8 cellular contexts compared by ENCODE assay signal in the genomic region with DNA sequence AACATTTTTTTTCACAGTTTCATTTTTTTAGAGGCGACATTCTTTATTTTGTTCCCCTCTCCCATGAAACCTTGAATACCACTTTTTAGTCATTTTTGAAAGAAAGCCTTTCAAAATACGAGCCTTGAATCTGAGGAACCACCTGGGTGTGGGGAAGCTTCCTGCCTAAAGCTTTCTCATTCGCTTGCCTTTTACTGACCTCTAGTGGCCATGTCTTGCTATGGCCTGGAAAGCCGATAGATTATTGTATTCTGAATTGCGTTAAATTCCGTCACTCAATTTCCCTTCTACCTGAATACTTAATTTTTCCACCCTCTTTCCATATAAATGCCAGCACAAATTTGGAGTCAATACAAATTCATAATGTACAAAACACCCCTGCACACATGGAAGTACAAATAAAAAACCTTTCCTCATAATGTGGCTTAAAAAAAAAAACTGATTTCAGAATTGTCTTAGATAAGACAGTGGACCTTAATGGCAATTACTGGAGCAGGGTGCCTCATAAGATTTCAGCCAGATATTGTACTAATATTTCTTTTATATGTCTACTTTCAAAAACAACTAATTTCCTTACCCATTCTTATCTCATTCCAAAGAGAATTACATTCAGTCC.
DNase-seq lines count a peak whose midpoint lies in the region; ATAC-seq and TF ChIP-seq lines count a peak whose summit lies in the region.

No MANE protein-coding gene starts in this region.

- H3K4me1 ChIP-seq in esophagus muscularis mucosa (peaks cover 0 to 4% (median 0%) of the 10 kb centered on the region in 4 donors), thoracic aorta (ENCODE audit: control insufficient read depth in 1 of 2, low read depth in 2 of 2) (no peaks in the 10 kb centered on the region)

- no peaks in the 10 kb centered on the region for H3K27me3 Mint-ChIP-seq in Calu3 (ENCODE audit: unreplicated experiment)
- H3K27me3 Mint-ChIP-seq in naive thymus-derived CD8-positive, alpha-beta T cell, result peaks cover 10 to 27% (median 13%) of the 10 kb centered on the region in 5 donors

- H3K36me3 ChIP-seq in esophagus muscularis mucosa (no peaks in the 10 kb centered on the region), thoracic aorta (no peaks in the 10 kb centered on the region)

- H3K9me3 ChIP-seq in esophagus muscularis mucosa, result no peaks in the 10 kb centered on the region
- H3K9me3 ChIP-seq in thoracic aorta, result no peaks in the 10 kb centered on the region

- BruUV-seq in Calu3 (replicated peaks; lab: Mats Ljungman, UMichigan), result no TSS peak

- intact Hi-C loops in Calu3 (cut with micrococcal nuclease; ENCODE audit: unreplicated experiment) (loop anchor here (1.0 to 10.0 kb wide), 3 partner anchors 203 to 640 kb away; no protein-coding TSS in a partner anchor), esophagus muscularis mucosa (cut with DNase I) (loop anchor here (5.0 kb wide), 1 partner anchor 240 kb away; no protein-coding TSS in a partner anchor)

- peak; percentile 40 for TF ChIP-seq CTCF in Calu3 (IDR thresholded peaks at IDR 0.05; ENCODE audit: unreplicated experiment)
- TF ChIP-seq CTCF in esophagus muscularis mucosa (IDR thresholded peaks at IDR 0.05), result peak; percentile 75 to 94 (median 83)
- TF ChIP-seq CTCF in thoracic aorta (IDR thresholded peaks at IDR 0.05), result peak; percentile 73

- no peak for TF ChIP-seq EP300 in esophagus muscularis mucosa (IDR thresholded peaks at IDR 0.05)

- no peaks in the 10 kb centered on the region for H3K36me3 Mint-ChIP-seq in Calu3 (ENCODE audit: insufficient read depth, unreplicated experiment)
- H3K36me3 Mint-ChIP-seq in naive thymus-derived CD8-positive, alpha-beta T cell, result no peaks in the 10 kb centered on the region

- peaks cover 0 to 11% (median 0%) of the 10 kb centered on the region in 4 donors for H3K27me3 ChIP-seq in esophagus muscularis mucosa
- no peaks in the 10 kb centered on the region for H3K27me3 ChIP-seq in thoracic aorta (replicated peaks; ENCODE audit: insufficient read depth)

- H3K27ac ChIP-seq in esophagus muscularis mucosa (replicated peaks in 1 of 4) (no peak overlapping the region), thoracic aorta (no peak overlapping the region)

- peak; percentile 98 for ATAC-seq in GM19328 (IDR thresholded peaks at IDR 0.05; ENCODE audit: unreplicated experiment)
- peak; percentile 97 for ATAC-seq in HG03342 (IDR thresholded peaks at IDR 0.05; ENCODE audit: unreplicated experiment)
- ATAC-seq in naive thymus-derived CD8-positive, alpha-beta T cell, result peak; percentile 62 to 67
- ATAC-seq in thoracic aorta (ENCODE audit: insufficient number of reproducible peaks, low FRiP score, low read depth), result peak; percentile 60

- peaks cover 2% of the 10 kb centered on the region for H3K9me3 Mint-ChIP-seq in Calu3 (ENCODE audit: low read depth, unreplicated experiment)
- H3K9me3 Mint-ChIP-seq in naive thymus-derived CD8-positive, alpha-beta T cell, result peaks cover 0 to 1% (median 0%) of the 10 kb centered on the region in 9 donors

- H3K4me3 ChIP-seq in esophagus muscularis mucosa (no peak overlapping the region), thoracic aorta (no peak overlapping the region)

- POLR2A ChIA-PET in naive thymus-derived CD8-positive, alpha-beta T cell (lab: Charles Lee), result no interaction called here

- H3K27ac Mint-ChIP-seq in Calu3 (ENCODE audit: unreplicated experiment), result no peak overlapping the region
- H3K27ac Mint-ChIP-seq in naive thymus-derived CD8-positive, alpha-beta T cell, result no peak overlapping the region

- WGBS in esophagus muscularis mucosa, result 5% methylated on average over 6 of the region's 6 CpGs

- H3K4me1 Mint-ChIP-seq in Calu3 (ENCODE audit: low read depth, unreplicated experiment), result no peaks in the 10 kb centered on the region
- H3K4me1 Mint-ChIP-seq in naive thymus-derived CD8-positive, alpha-beta T cell, result peaks cover 0 to 4% (median 0%) of the 10 kb centered on the region in 4 donors

- CTCF ChIA-PET in Calu3 (lab: Charles Lee), result interaction anchor here (1.0 kb wide), 1 partner anchor 239 kb away, joined by 3 read pairs; no protein-coding TSS in a partner anchor

- no peak for TF ChIP-seq POLR2A in esophagus muscularis mucosa (IDR thresholded peaks at IDR 0.05; ENCODE audit: low read depth)

- DNase-seq in Calu3, result peak; percentile 49
- peak; percentile 19 for DNase-seq in NCI-H345 treated with DMSO at 0.1 percent for 48 hours (lab: John Stamatoyannopoulos, UW; ENCODE audit: unreplicated experiment)
- DNase-seq in activated CD4-positive, alpha-beta T cell treated with anti-CD3 and anti-CD28 coated beads, Interleukin-2, amount 50 U/mL, for 48 hours, result peak; percentile 35 to 51
- DNase-seq in esophagus muscularis mucosa (ENCODE audit: extremely low spot score), result no peak
- DNase-seq in naive thymus-derived CD8-positive, alpha-beta T cell, result peak; percentile 2 to 70 (median 45)
- no peak for DNase-seq in thoracic aorta (ENCODE audit: low spot score)

- H3K4me3 Mint-ChIP-seq in Calu3 (ENCODE audit: low read depth, unreplicated experiment), result no peak overlapping the region
- no peak overlapping the region for H3K4me3 Mint-ChIP-seq in naive thymus-derived CD8-positive, alpha-beta T cell

Comparison
In these comparisons a context has a peak if more than half of its experiments do, and no peak if none do; other contexts are left out.
1. DNase-seq: peak in Calu3 (single experiment), NCI-H345 treated with DMSO at 0.1 percent for 48 hours (single experiment), activated CD4-positive, alpha-beta T cell treated with anti-CD3 and anti-CD28 coated beads, Interleukin-2, amount 50 U/mL, for 48 hours (2 of 2) and naive thymus-derived CD8-positive, alpha-beta T cell (10 of 10); none in esophagus muscularis mucosa (single experiment) and thoracic aorta (single experiment).
2. Peak in every context shown above with its lines, with median percentiles within 50 percentile points of each other: CTCF ChIP-seq and ATAC-seq.